5 cellular contexts compared by ENCODE assay signal in the genomic region with DNA sequence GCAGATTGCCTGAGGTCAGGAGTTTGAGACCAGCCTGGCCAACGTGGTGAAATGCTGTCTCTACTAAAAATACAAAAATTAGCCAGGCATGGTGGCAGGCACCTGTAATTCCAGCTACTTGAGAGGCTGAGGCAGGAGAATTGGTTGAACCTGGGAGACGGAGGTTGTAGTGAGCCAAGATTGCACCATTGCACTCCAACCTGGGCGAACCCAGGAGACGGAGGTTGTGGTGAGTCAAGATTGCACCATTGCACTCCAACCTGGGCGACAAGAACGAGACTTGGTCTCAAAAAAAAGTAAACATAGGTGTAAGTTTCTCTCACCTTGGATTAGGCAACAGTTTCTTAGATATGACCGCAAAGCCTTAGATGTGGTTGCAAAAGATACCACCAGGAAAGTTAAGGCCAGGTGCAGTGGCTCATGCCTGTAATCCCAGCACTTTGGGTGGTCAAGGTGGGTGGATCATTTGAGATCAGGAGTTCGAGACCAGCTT. TPM values are rescaled to one million over a fixed set of nuclear protein-coding genes. Genes with fewer than 3 reads are reported as not detected.
DNase-seq lines count a peak whose midpoint lies in the region; ATAC-seq and TF ChIP-seq lines count a peak whose summit lies in the region.
"Not testable (repeated sequence)": the region's sequence is repeated elsewhere in the genome, so short reads cannot be mapped to it uniquely, and the experiment has no call there.

No MANE protein-coding gene starts in this region.

- not testable (repeated sequence) for H3K79me1 ChIP-seq in trophoblast cell (ENCODE audit: low read length)

- H3K27ac ChIP-seq in lower lobe of right lung; lung (ENCODE audit: low read depth in 1 of 2, low read length in 1 of 2); trophoblast cell (ENCODE audit: low read depth, low read length); upper lobe of right lung: not testable (repeated sequence)

- not testable (repeated sequence) for H3K4me3 Mint-ChIP-seq in activated T-cell treated with anti-CD3 and anti-CD28 coated beads, Interleukin-2, amount 50 U/mL, for 72 hours

- not testable (repeated sequence) for H3K23ac ChIP-seq in trophoblast cell (ENCODE audit: low read length)

- H3K9me3 ChIP-seq in lower lobe of right lung; lung (ENCODE audit: control insufficient read depth in 2 of 2, insufficient read depth in 1 of 2, low read length in 1 of 2); trophoblast cell (ENCODE audit: insufficient read depth, low read depth, low read length); upper lobe of right lung: not testable (repeated sequence)

- not testable (repeated sequence) for H2AFZ ChIP-seq in trophoblast cell (ENCODE audit: insufficient read depth, low read length, poor library complexity)

- not testable (repeated sequence) for H2BK120ac ChIP-seq in trophoblast cell (ENCODE audit: insufficient read depth, low read length, poor library complexity)

- H3K27me3 ChIP-seq in lower lobe of right lung (ENCODE audit: low read depth); lung (ENCODE audit: control insufficient read depth, insufficient read depth); trophoblast cell (ENCODE audit: insufficient read depth, low read length); upper lobe of right lung: not testable (repeated sequence)

- H3K18ac ChIP-seq in trophoblast cell (ENCODE audit: low read length) = not testable (repeated sequence)

- not testable (repeated sequence) for H3K4me1 ChIP-seq in lower lobe of right lung; lung (ENCODE audit: control insufficient read depth in 2 of 2, insufficient read depth in 2 of 2, low read length in 2 of 2); trophoblast cell (ENCODE audit: control insufficient read depth in 1 of 2, insufficient read depth in 2 of 2, low read length in 2 of 2); upper lobe of right lung

- not testable (repeated sequence) for H2BK5ac ChIP-seq in trophoblast cell (ENCODE audit: low read depth, low read length, poor library complexity)

- not testable (repeated sequence) for H3K27me3 Mint-ChIP-seq in activated T-cell treated with anti-CD3 and anti-CD28 coated beads, Interleukin-2, amount 50 U/mL, for 72 hours (ENCODE audit: low read depth)

- H3K4me1 Mint-ChIP-seq in activated T-cell treated with anti-CD3 and anti-CD28 coated beads, Interleukin-2, amount 50 U/mL, for 72 hours (ENCODE audit: low read depth) = peaks cover 37% of the 10 kb centered on the region

- H3K14ac ChIP-seq in trophoblast cell (ENCODE audit: low read length) = not testable (repeated sequence)

- not testable (repeated sequence) for H4K12ac ChIP-seq in trophoblast cell (ENCODE audit: low read depth, low read length)

- not testable (repeated sequence) for H3K4ac ChIP-seq in trophoblast cell (ENCODE audit: low read depth, low read length)

- not testable (repeated sequence) for H4K8ac ChIP-seq in trophoblast cell (ENCODE audit: low read depth, low read length)

- intact Hi-C loops in lower lobe of right lung (cut with DNase I); upper lobe of right lung (cut with DNase I): not testable (repeated sequence)

- ATAC-seq in activated T-cell treated with anti-CD3 and anti-CD28 coated beads, Interleukin-2, amount 50 U/mL, for 72 hours (replicated peaks in 1 of 2) = not testable (repeated sequence)
- ATAC-seq in lower lobe of right lung (peak; percentile 21 to 25), lung (ENCODE audit: insufficient read depth, low FRiP score) (peak; percentile 19), upper lobe of right lung (peak; percentile 27)

- H3K4me3 ChIP-seq in lower lobe of right lung; lung; trophoblast cell (ENCODE audit: low read depth, low read length); upper lobe of right lung: not testable (repeated sequence)

- H4K91ac ChIP-seq in trophoblast cell (ENCODE audit: low read depth, low read length) = not testable (repeated sequence)

- H3K4me2 ChIP-seq in trophoblast cell (ENCODE audit: low read length) = not testable (repeated sequence)

- H2BK12ac ChIP-seq in trophoblast cell (ENCODE audit: low read length) = not testable (repeated sequence)

- H3K79me2 ChIP-seq in trophoblast cell (ENCODE audit: control insufficient read depth, insufficient read depth, low read length, poor library complexity) = not testable (repeated sequence)

- not testable (repeated sequence) for H2AK5ac ChIP-seq in trophoblast cell (ENCODE audit: low read length)

- not testable (repeated sequence) for DNase-seq in activated T-cell treated with anti-CD3 and anti-CD28 coated beads, Interleukin-2, amount 50 U/mL, for 72 hours; lower lobe of right lung; lung (ENCODE audit: low spot score); upper lobe of right lung
- DNase-seq in trophoblast cell = peak; percentile 9 to 69

- H3K9ac ChIP-seq in trophoblast cell (ENCODE audit: low read length) = not testable (repeated sequence)

- not testable (repeated sequence) for TF ChIP-seq CTCF in lower lobe of right lung (IDR thresholded peaks at IDR 0.05); lung (IDR thresholded peaks at IDR 0.05; ENCODE audit: control extremely low read depth, extremely low read depth); upper lobe of right lung (IDR thresholded peaks at IDR 0.05)

- H3K27ac Mint-ChIP-seq in activated T-cell treated with anti-CD3 and anti-CD28 coated beads, Interleukin-2, amount 50 U/mL, for 72 hours = peak overlapping the region; percentile 65

- not testable (repeated sequence) for H3K36me3 Mint-ChIP-seq in activated T-cell treated with anti-CD3 and anti-CD28 coated beads, Interleukin-2, amount 50 U/mL, for 72 hours (ENCODE audit: insufficient read depth in 2 of 2)

- not testable (repeated sequence) for H3K9me3 Mint-ChIP-seq in activated T-cell treated with anti-CD3 and anti-CD28 coated beads, Interleukin-2, amount 50 U/mL, for 72 hours

- WGBS in lung, 2 donors = 70 to 75% methylated on average over 8 of the region's 8 CpGs
- no CpG with 5 or more reads among the region's 8 CpGs for WGBS in trophoblast cell (ENCODE audit: extremely low coverage, insufficient coverage, insufficient read length)

- peaks cover 18% of the 10 kb centered on the region for H3K36me3 ChIP-seq in lower lobe of right lung
- peaks cover 0 to 12% of the 10 kb centered on the region in 2 donors for H3K36me3 ChIP-seq in lung (ENCODE audit: control insufficient read depth in 2 of 2, insufficient read depth in 2 of 2, low read length in 2 of 2)
- not testable (repeated sequence) for H3K36me3 ChIP-seq in trophoblast cell (ENCODE audit: control insufficient read depth in 1 of 2, insufficient read depth in 2 of 2, low read length in 2 of 2); upper lobe of right lung

RNA-seq across cellular contexts. Expression of a gene that starts 55.5 kb away (rescaled TPM):
- 10 to 100 TPM; 77.9 to 81.8 TPM for total RNA-seq in activated T-cell treated with anti-CD3 and anti-CD28 coated beads, Interleukin-2, amount 50 U/mL, for 72 hours
- total RNA-seq in lower lobe of right lung (62.1 TPM), lung (10 to 100 TPM; 50.5 to 62.2 TPM), upper lobe of right lung (54.9 TPM)
- polyA plus RNA-seq in lung = 10 to 100 TPM; 12.6 to 56.7 TPM
- polyA plus RNA-seq in trophoblast cell (2013) = 50.0 and 51.3 TPM in 2 replicates
